19 cellular contexts compared by ENCODE assay signal in the genomic region with DNA sequence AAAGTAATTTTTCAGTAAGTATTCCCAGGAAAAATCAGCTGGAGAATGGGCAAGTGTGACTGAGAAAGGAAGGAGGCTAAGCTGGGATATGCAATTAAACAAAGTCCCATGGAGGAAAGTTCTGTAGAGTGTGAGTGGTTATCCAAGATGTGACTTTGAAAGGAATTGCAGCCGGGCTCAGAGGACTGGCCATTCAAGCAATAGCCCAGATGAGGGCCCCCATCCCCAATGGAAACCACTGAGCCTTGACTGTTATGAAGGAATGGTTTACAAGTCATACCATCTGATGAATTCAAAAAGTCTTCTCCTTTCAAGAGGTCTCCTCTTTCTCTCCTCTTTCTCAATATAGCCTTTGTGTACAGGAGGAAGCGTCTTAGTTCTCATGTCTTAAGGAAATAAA. TPM values are rescaled to one million over a fixed set of nuclear protein-coding genes. Genes with fewer than 3 reads are reported as not detected.
DNase-seq lines count a peak whose midpoint lies in the region; ATAC-seq and TF ChIP-seq lines count a peak whose summit lies in the region.
"Had no signal": no experiment of that assay in that cellular context is flagged by ENCODE, and none has a peak within 500 bp of the region (broad histone marks: within the 10 kb centered on the region; RNA-seq: fewer than 3 reads in every experiment).

No MANE protein-coding gene starts in this region.

- no peak overlapping the region for H3K4me2 ChIP-seq in neural progenitor cell
- H3K4me2 ChIP-seq: A549, BLaER1 had no signal

- intact Hi-C loops in upper lobe of right lung (cut with DNase I), result no loop called here

- H3K27ac Mint-ChIP-seq in endodermal cell (no peak overlapping the region), neural progenitor cell (no peak overlapping the region)
- H3K27ac Mint-ChIP-seq: CD14-positive monocyte; CD8-positive, alpha-beta T cell had no signal

- no peak overlapping the region for H3K4me3 Mint-ChIP-seq in endodermal cell
- H3K4me3 Mint-ChIP-seq in neural progenitor cell, result no peak overlapping the region
- H3K4me3 Mint-ChIP-seq: CD8-positive, alpha-beta T cell had no signal

- H3K27ac ChIP-seq in endodermal cell (ENCODE audit: low read depth, low read length) (no peak overlapping the region), neural progenitor cell (no peak overlapping the region), upper lobe of right lung (no peak overlapping the region), foreskin keratinocyte (no peak overlapping the region)
- H3K27ac ChIP-seq: 22Rv1, A549, BLaER1, HL-60 had no signal

- H3K27me3 Mint-ChIP-seq in endodermal cell (ENCODE audit: insufficient read depth) (peaks cover 28% of the 10 kb centered on the region), neural progenitor cell (ENCODE audit: insufficient read depth, low read depth) (peaks cover 4% of the 10 kb centered on the region)

- DNase-seq in NCI-H82 (lab: John Stamatoyannopoulos, UW) (peak; percentile 1), NCI-H82 treated with DMSO at 0.1 percent for 48 hours (lab: John Stamatoyannopoulos, UW; ENCODE audit: unreplicated experiment) (no peak), endodermal cell (peak; percentile 52), neural progenitor cell (ENCODE audit: low spot score) (no peak), upper lobe of right lung (no peak), foreskin keratinocyte (no peak)
- DNase-seq in activated naive CD4-positive, alpha-beta T cell (lab: John Stamatoyannopoulos, UW), result no peak
- DNase-seq: Calu3; CD8-positive, alpha-beta T cell; DMS79 treated with DMSO at 0.1 percent for 48 hours; GF-D8; HCEC 1CT had no signal

- H3K4me3 ChIP-seq in endodermal cell (ENCODE audit: low read length) (no peak overlapping the region), neural progenitor cell (no peak overlapping the region), upper lobe of right lung (no peak overlapping the region)
- H3K4me3 ChIP-seq: A549, BLaER1 had no signal

- H3K9ac ChIP-seq in endodermal cell (ENCODE audit: extremely low read depth, low read length, poor library complexity, severe bottlenecking) (no peak overlapping the region), neural progenitor cell (no peak overlapping the region)
- H3K9ac ChIP-seq: BLaER1 had no signal

- no peaks in the 10 kb centered on the region for H3K9me3 ChIP-seq in endodermal cell (ENCODE audit: control insufficient read depth, low read length)
- H3K9me3 ChIP-seq in neural progenitor cell (ENCODE audit: low read depth), result peaks cover 8% of the 10 kb centered on the region
- H3K9me3 ChIP-seq in upper lobe of right lung, result no peaks in the 10 kb centered on the region
- H3K9me3 ChIP-seq: BLaER1 had no signal

- H3K4me1 ChIP-seq in endodermal cell (ENCODE audit: control insufficient read depth, insufficient read depth, low read length) (no peaks in the 10 kb centered on the region), neural progenitor cell (no peaks in the 10 kb centered on the region), upper lobe of right lung (no peaks in the 10 kb centered on the region), foreskin keratinocyte (no peaks in the 10 kb centered on the region)
- H3K4me1 ChIP-seq: A549, BLaER1 had no signal

- no peaks in the 10 kb centered on the region for H3K79me2 ChIP-seq in neural progenitor cell (ENCODE audit: low read depth)

- H3K4me1 Mint-ChIP-seq in endodermal cell (no peaks in the 10 kb centered on the region), neural progenitor cell (no peaks in the 10 kb centered on the region)
- H3K4me1 Mint-ChIP-seq: CD14-positive monocyte had no signal

- 91% methylated on average over 2 of the region's 2 CpGs; no CpG with 5 or more reads in 1 of the 2 experiments for WGBS in endodermal cell (ENCODE audit: insufficient coverage in 1 of 2, insufficient read length in 1 of 2), 2 experiments

- H3K36me3 ChIP-seq in endodermal cell (ENCODE audit: control insufficient read depth, insufficient read depth, low read length) (no peaks in the 10 kb centered on the region), neural progenitor cell (no peaks in the 10 kb centered on the region), upper lobe of right lung (no peaks in the 10 kb centered on the region)
- H3K36me3 ChIP-seq: BLaER1 had no signal

- TF ChIP-seq CTCF in endodermal cell (conservative IDR thresholded peaks at IDR 0.05), result no peak
- TF ChIP-seq CTCF in neural progenitor cell (IDR thresholded peaks at IDR 0.05), result no peak
- TF ChIP-seq CTCF in upper lobe of right lung (IDR thresholded peaks at IDR 0.05), result no peak
- no peak for TF ChIP-seq CTCF in foreskin keratinocyte (conservative IDR thresholded peaks at IDR 0.05)

- no peaks in the 10 kb centered on the region for H3K36me3 Mint-ChIP-seq in endodermal cell (ENCODE audit: low read depth)
- no peaks in the 10 kb centered on the region for H3K36me3 Mint-ChIP-seq in neural progenitor cell
- H3K36me3 Mint-ChIP-seq: CD8-positive, alpha-beta T cell had no signal

- peak overlapping the region; percentile 80 for H2AFZ ChIP-seq in neural progenitor cell (replicated peaks)

- H4K20me1 ChIP-seq in neural progenitor cell (ENCODE audit: low read depth), result no peaks in the 10 kb centered on the region
- H4K20me1 ChIP-seq: BLaER1 had no signal

- H3K9me3 Mint-ChIP-seq in endodermal cell, result no peaks in the 10 kb centered on the region
- H3K9me3 Mint-ChIP-seq in neural progenitor cell, result peaks cover 2% of the 10 kb centered on the region
- H3K9me3 Mint-ChIP-seq: CD8-positive, alpha-beta T cell had no signal

- ATAC-seq in upper lobe of right lung, result no peak
- ATAC-seq in foreskin keratinocyte, result no peak
- ATAC-seq: A549; CD8-positive, alpha-beta T cell had no signal

- H3F3A ChIP-seq in neural progenitor cell (ENCODE audit: low read depth), result no peaks in the 10 kb centered on the region

- peaks cover 33% of the 10 kb centered on the region for H3K27me3 ChIP-seq in endodermal cell (ENCODE audit: control insufficient read depth, insufficient read depth, low read length, poor library complexity, severe bottlenecking)
- peaks cover 33% of the 10 kb centered on the region for H3K27me3 ChIP-seq in neural progenitor cell
- H3K27me3 ChIP-seq in upper lobe of right lung, result peaks cover 7% of the 10 kb centered on the region
- peaks cover 62% of the 10 kb centered on the region for H3K27me3 ChIP-seq in foreskin keratinocyte
- H3K27me3 ChIP-seq: BLaER1 had no signal

RNA-seq across cellular contexts. Expression of gene LVRN, which starts 6.5 kb away (rescaled TPM):
- total RNA-seq in endodermal cell, result under 1 TPM; 0.26 to 0.38 TPM
- 0.39 TPM for polyA plus RNA-seq in endodermal cell (2013, experiment 1 of 2)
- polyA plus RNA-seq in endodermal cell (2013, experiment 2 of 2), result 0.37 TPM
- 0.41 and 0.53 TPM in 2 replicates for total RNA-seq in neural progenitor cell (ENCODE audit: low replicate concordance)
- total RNA-seq in upper lobe of right lung, result 0.20 TPM
- total RNA-seq in foreskin keratinocyte, result 0.07 TPM in 1 of 2 replicates, not detected in the other
- 0.01 and 0.07 TPM in 2 replicates for polyA plus RNA-seq in foreskin keratinocyte
- total RNA-seq: CD8-positive, alpha-beta T cell; H4; HT1080 had no signal
- polyA plus RNA-seq: CD14-positive monocyte had no signal

Comparison
In these comparisons a context has a peak if more than half of its experiments do, and no peak if none do; other contexts are left out.
1. DNase-seq: peak in NCI-H82 (single experiment) and endodermal cell (single experiment); none in NCI-H82 treated with DMSO at 0.1 percent for 48 hours (single experiment), neural progenitor cell (single experiment), upper lobe of right lung (single experiment), foreskin keratinocyte (0 of 2) and activated naive CD4-positive, alpha-beta T cell (0 of 4).